ENCODE assay signal across 28 cellular contexts in genomic region chr1:204740354-204740753, GRCh38.
"Had no signal": no experiment of that assay in that cellular context is flagged by ENCODE, and none has a peak within 500 bp of the region (broad histone marks: within the 10 kb centered on the region; RNA-seq: fewer than 3 reads in every experiment).

No MANE protein-coding gene starts in this region.

- H3K4me3 ChIP-seq: ascending aorta, breast epithelium, cardiac muscle cell, colonic mucosa, esophagus muscularis mucosa, gastroesophageal sphincter had no signal

- ATAC-seq: activated CD4-positive, alpha-beta T cell treated with anti-CD3 and anti-CD28 coated beads for 36 hours; activated CD8-positive, alpha-beta memory T cell treated with anti-CD3 and anti-CD28 coated beads, Interleukin-2, amount 10 ng/mL, durations not matched to agents 7 days and 5 days; activated CD8-positive, alpha-beta T cell treated with anti-CD3 and anti-CD28 coated beads, Interleukin-2, amount 10 ng/mL, durations not matched to agents 7 days and 5 days; activated naive CD4-positive, alpha-beta T cell treated with anti-CD3 and anti-CD28 coated beads, Interleukin-2, amount 50 U/mL, for 72 hours; foreskin keratinocyte; gastroesophageal sphincter; T-helper 17 cell had no signal

- H3K4me1 ChIP-seq: ascending aorta, breast epithelium, colonic mucosa, esophagus muscularis mucosa, foreskin keratinocyte, gastroesophageal sphincter had no signal

- H3K36me3 ChIP-seq: ascending aorta, breast epithelium, cardiac muscle cell, colonic mucosa, esophagus muscularis mucosa, gastroesophageal sphincter had no signal

- H3K27ac ChIP-seq: ascending aorta, breast epithelium, cardiac muscle cell, colonic mucosa, esophagus muscularis mucosa, foreskin keratinocyte, gastroesophageal sphincter had no signal

- H3K9me3 ChIP-seq: breast epithelium, colonic mucosa had no signal

- DNase-seq: activated CD4-positive, alpha-beta memory T cell treated with anti-CD3 and anti-CD28 coated beads for 36 hours; activated CD4-positive, alpha-beta T cell treated with anti-CD3 and anti-CD28 coated beads for 36 hours; activated CD4-positive, alpha-beta T cell treated with anti-CD3 and anti-CD28 coated beads, Interleukin-2, amount 10 ng/mL, durations not matched to agents 24 days and 14 days; activated CD4-positive, CD25-positive, alpha-beta regulatory T cell; activated CD4-positive, CD25-positive, alpha-beta regulatory T cell treated with anti-CD3 and anti-CD28 coated beads, Interleukin-2, amount 50 U/mL, for 72 hours; activated CD8-positive, alpha-beta memory T cell treated with anti-CD3 and anti-CD28 coated beads, Interleukin-2, amount 10 ng/mL, durations not matched to agents 7 days and 5 days; activated CD8-positive, alpha-beta memory T cell treated with anti-CD3 and anti-CD28 coated beads, Interleukin-2, amount 50 U/mL, for 4 hours; activated CD8-positive, alpha-beta T cell treated with anti-CD3 and anti-CD28 coated beads, Interleukin-2, amount 10 ng/mL, durations not matched to agents 7 days and 5 days; activated effector memory CD4-positive, alpha-beta T cell treated with anti-CD3 and anti-CD28 coated beads, Interleukin-2, amount 50 U/mL, for 16 hours; activated naive CD4-positive, alpha-beta T cell treated with anti-CD3 and anti-CD28 coated beads, Interleukin-2, amount 10 ng/mL, durations not matched to agents 7 days and 5 days; activated naive CD8-positive, alpha-beta T cell treated with anti-CD3 and anti-CD28 coated beads, Interleukin-2, amount 10 ng/mL, durations not matched to agents 7 days and 5 days; activated T-cell treated with anti-CD3 and anti-CD28 coated beads, Interleukin-2, amount 50 U/mL, for 1 hour; activated T-cell treated with anti-CD3 and anti-CD28 coated beads, Interleukin-2, amount 50 U/mL, for 48 hours; central memory CD4-positive, alpha-beta T cell; cerebellar nuclear complex; colonic mucosa; effector CD8-positive, alpha-beta T cell; erythroblast; foreskin keratinocyte; hippocampal formation; T-helper 17 cell; T1000 had no signal
